Comparison of ENCODE assay signal across 14 cellular contexts in genomic region chr15:77584201-77584600, GRCh38. TPM values are rescaled to one million over a fixed set of nuclear protein-coding genes. Genes with fewer than 3 reads are reported as not detected.
A peak's percentile ranks its signal among the peaks of the same experiment; 100 is the strongest.
DNase-seq lines count a peak whose midpoint lies in the region; ATAC-seq and TF ChIP-seq lines count a peak whose summit lies in the region.
"Had no signal": no experiment of that assay in that cellular context is flagged by ENCODE, and none has a peak within 500 bp of the region (broad histone marks: within the 10 kb centered on the region; RNA-seq: fewer than 3 reads in every experiment).

No MANE protein-coding gene starts in this region.

- H3K27me3 Mint-ChIP-seq in activated CD8-positive, alpha-beta T cell treated with anti-CD3 and anti-CD28 coated beads, Interleukin-2, amount 10 ng/mL, durations not matched to agents 7 days and 5 days (ENCODE audit: low read depth): no peaks in the 10 kb centered on the region
- H3K27me3 Mint-ChIP-seq in activated CD8-positive, alpha-beta T cell treated with anti-CD3 and anti-CD28 coated beads for 36 hours: no peaks in the 10 kb centered on the region

- H3K27me3 ChIP-seq in Loucy (ENCODE audit: insufficient read depth, low read length, poor library complexity, severe bottlenecking): no peaks in the 10 kb centered on the region
- H3K27me3 ChIP-seq in osteoblast (ENCODE audit: insufficient read depth, low read length): peaks cover 5% of the 10 kb centered on the region
- peaks cover 39% of the 10 kb centered on the region for H3K27me3 ChIP-seq in foreskin keratinocyte
- H3K27me3 ChIP-seq: breast epithelium had no signal

- no peaks in the 10 kb centered on the region for H3K36me3 Mint-ChIP-seq in activated CD8-positive, alpha-beta T cell treated with anti-CD3 and anti-CD28 coated beads, Interleukin-2, amount 10 ng/mL, durations not matched to agents 7 days and 5 days (ENCODE audit: low read depth)
- no peaks in the 10 kb centered on the region for H3K36me3 Mint-ChIP-seq in activated CD8-positive, alpha-beta T cell treated with anti-CD3 and anti-CD28 coated beads for 36 hours (ENCODE audit: low read depth)

- H3K27ac Mint-ChIP-seq in activated CD8-positive, alpha-beta T cell treated with anti-CD3 and anti-CD28 coated beads, Interleukin-2, amount 10 ng/mL, durations not matched to agents 7 days and 5 days: no peak overlapping the region
- H3K27ac Mint-ChIP-seq in activated CD8-positive, alpha-beta T cell treated with anti-CD3 and anti-CD28 coated beads for 36 hours: no peak overlapping the region

- no peak overlapping the region for H3K27ac ChIP-seq in osteoblast (ENCODE audit: low read depth, low read length)
- no peak overlapping the region for H3K27ac ChIP-seq in foreskin keratinocyte
- H3K27ac ChIP-seq: breast epithelium had no signal

- H3K4me2 ChIP-seq in Loucy (ENCODE audit: low read depth, low read length, poor library complexity, severe bottlenecking) (no peak overlapping the region), osteoblast (ENCODE audit: insufficient read depth, low read length) (no peak overlapping the region)

- H3K4me1 Mint-ChIP-seq in activated CD8-positive, alpha-beta T cell treated with anti-CD3 and anti-CD28 coated beads, Interleukin-2, amount 10 ng/mL, durations not matched to agents 7 days and 5 days (ENCODE audit: low read depth): no peaks in the 10 kb centered on the region
- H3K4me1 Mint-ChIP-seq in activated CD8-positive, alpha-beta T cell treated with anti-CD3 and anti-CD28 coated beads for 36 hours (ENCODE audit: low read depth): no peaks in the 10 kb centered on the region

- intact Hi-C loops in activated CD8-positive, alpha-beta T cell treated with anti-CD3 and anti-CD28 coated beads for 36 hours (cut with micrococcal nuclease): no loop called here

- H3K79me2 ChIP-seq in Loucy (ENCODE audit: insufficient read depth, low read length) (no peaks in the 10 kb centered on the region), osteoblast (ENCODE audit: insufficient read depth, low read length) (no peaks in the 10 kb centered on the region)

- no peaks in the 10 kb centered on the region for H3K9me2 ChIP-seq in Loucy (replicated peaks; ENCODE audit: low read depth, low read length)

- H3F3A ChIP-seq in Loucy (ENCODE audit: low read depth): no peaks in the 10 kb centered on the region

- H3K4me1 ChIP-seq in Loucy (ENCODE audit: insufficient read depth, low read length, poor library complexity, severe bottlenecking): no peaks in the 10 kb centered on the region
- H3K4me1 ChIP-seq in osteoblast (ENCODE audit: insufficient read depth, low read length): no peaks in the 10 kb centered on the region
- H3K4me1 ChIP-seq in foreskin keratinocyte: no peaks in the 10 kb centered on the region
- H3K4me1 ChIP-seq: breast epithelium had no signal

- H3K4me3 ChIP-seq in Loucy (ENCODE audit: low read length, poor library complexity, severe bottlenecking) (no peak overlapping the region), astrocyte of the cerebellum (ENCODE audit: low read depth, low read length) (no peak overlapping the region), osteoblast (ENCODE audit: insufficient read depth, low read length) (no peak overlapping the region)
- H3K4me3 ChIP-seq: breast epithelium had no signal

- H2AFZ ChIP-seq in Loucy (ENCODE audit: low read length) (no peak overlapping the region), osteoblast (ENCODE audit: low read length) (no peak overlapping the region)

- in situ Hi-C loops in astrocyte of the cerebellum (cut with HindIII; ENCODE audit: low sequenced_read_pairs): no loop called here

- H3K36me3 ChIP-seq in Loucy (ENCODE audit: insufficient read depth, low read length) (no peaks in the 10 kb centered on the region), osteoblast (ENCODE audit: insufficient read depth, low read length) (no peaks in the 10 kb centered on the region)
- H3K36me3 ChIP-seq: breast epithelium had no signal

- H3K9me3 ChIP-seq in Loucy (ENCODE audit: insufficient read depth, low read depth, low read length): no peaks in the 10 kb centered on the region
- no peaks in the 10 kb centered on the region for H3K9me3 ChIP-seq in osteoblast (ENCODE audit: low read depth, low read length)
- H3K9me3 ChIP-seq: breast epithelium had no signal

- H3K9me3 Mint-ChIP-seq in activated CD8-positive, alpha-beta T cell treated with anti-CD3 and anti-CD28 coated beads, Interleukin-2, amount 10 ng/mL, durations not matched to agents 7 days and 5 days (ENCODE audit: insufficient read depth): no peaks in the 10 kb centered on the region
- no peaks in the 10 kb centered on the region for H3K9me3 Mint-ChIP-seq in activated CD8-positive, alpha-beta T cell treated with anti-CD3 and anti-CD28 coated beads for 36 hours

- peak; percentile 49 for ATAC-seq in activated CD8-positive, alpha-beta T cell treated with anti-CD3 and anti-CD28 coated beads, Interleukin-2, amount 10 ng/mL, durations not matched to agents 7 days and 5 days
- no peak for ATAC-seq in activated CD8-positive, alpha-beta T cell treated with anti-CD3 and anti-CD28 coated beads for 36 hours
- ATAC-seq in HG03025 (IDR thresholded peaks at IDR 0.05; ENCODE audit: low FRiP score, unreplicated experiment) (no peak), foreskin keratinocyte (no peak)

- DNase-seq in activated CD8-positive, alpha-beta T cell treated with anti-CD3 and anti-CD28 coated beads, Interleukin-2, amount 10 ng/mL, durations not matched to agents 7 days and 5 days: no peak
- DNase-seq in activated CD8-positive, alpha-beta T cell treated with anti-CD3 and anti-CD28 coated beads for 36 hours: no peak
- DNase-seq in astrocyte of the cerebellum (ENCODE audit: low read depth) (no peak), osteoblast (ENCODE audit: insufficient read length, low spot score, missing footprints) (peak; percentile 77), foreskin keratinocyte (no peak), occipital lobe (lab: John Stamatoyannopoulos, UW) (no peak)
- DNase-seq: AML-193; kidney glomerular epithelial cell; NCI-H1436 treated with DMSO at 0.1 percent for 48 hours; stimulated activated CD4-positive, alpha-beta T cell treated with anti-CD3 and anti-CD28 coated beads, Interleukin-1b, Interleukin-23, amount 100 ng/mL, for 48 hours; stimulated activated naive CD4-positive, alpha-beta T cell treated with Interleukin-2 at 50 U/mL for 16 hours had no signal

- no peak for TF ChIP-seq CTCF in activated CD8-positive, alpha-beta T cell treated with anti-CD3 and anti-CD28 coated beads for 36 hours (IDR thresholded peaks at IDR 0.05)
- TF ChIP-seq CTCF in Loucy (conservative IDR thresholded peaks at IDR 0.05; ENCODE audit: low read length) (peak; percentile 63), astrocyte of the cerebellum (IDR thresholded peaks at IDR 0.05; ENCODE audit: low read depth, low read length, missing control alignments) (peak; percentile 38), osteoblast (IDR thresholded peaks at IDR 0.05; ENCODE audit: extremely low read depth, low read depth, low read length) (no peak), foreskin keratinocyte (conservative IDR thresholded peaks at IDR 0.05) (no peak)

- CTCF ChIA-PET in activated CD8-positive, alpha-beta T cell treated with anti-CD3 and anti-CD28 coated beads, Interleukin-2, amount 10 ng/mL, durations not matched to agents 7 days and 5 days (lab: Charles Lee): no interaction called here
- CTCF ChIA-PET in activated CD8-positive, alpha-beta T cell treated with anti-CD3 and anti-CD28 coated beads for 36 hours (lab: Charles Lee): interaction anchor here (0.7 to 1.4 kb wide), 3 partner anchors 9 to 41 kb away, joined by 3 read pairs; no protein-coding TSS in a partner anchor

- H3K4me3 Mint-ChIP-seq in activated CD8-positive, alpha-beta T cell treated with anti-CD3 and anti-CD28 coated beads, Interleukin-2, amount 10 ng/mL, durations not matched to agents 7 days and 5 days: no peak overlapping the region
- no peak overlapping the region for H3K4me3 Mint-ChIP-seq in activated CD8-positive, alpha-beta T cell treated with anti-CD3 and anti-CD28 coated beads for 36 hours

- no peaks in the 10 kb centered on the region for H4K20me1 ChIP-seq in Loucy (ENCODE audit: insufficient read depth, low read length, poor library complexity, severe bottlenecking)
- no peaks in the 10 kb centered on the region for H4K20me1 ChIP-seq in osteoblast (ENCODE audit: insufficient read depth, low read length)

- POLR2A ChIA-PET in activated CD8-positive, alpha-beta T cell treated with anti-CD3 and anti-CD28 coated beads, Interleukin-2, amount 10 ng/mL, durations not matched to agents 7 days and 5 days (lab: Charles Lee): no interaction called here
- POLR2A ChIA-PET in activated CD8-positive, alpha-beta T cell treated with anti-CD3 and anti-CD28 coated beads for 36 hours (lab: Charles Lee): no interaction called here

- no peak overlapping the region for H3K9ac ChIP-seq in Loucy (ENCODE audit: low read depth, low read length, poor library complexity, severe bottlenecking)

RNA-seq across cellular contexts. Expression of gene LINGO1, which starts 48.5 kb away (rescaled TPM):
- not detected for total RNA-seq in activated CD8-positive, alpha-beta T cell treated with anti-CD3 and anti-CD28 coated beads, Interleukin-2, amount 10 ng/mL, durations not matched to agents 7 days and 5 days
- total RNA-seq in activated CD8-positive, alpha-beta T cell treated with anti-CD3 and anti-CD28 coated beads for 36 hours: not detected
- under 0.01 and 1.1 TPM in 2 replicates for total RNA-seq in osteoblast
- 0.07 TPM in 1 of 2 replicates, not detected in the other for total RNA-seq in foreskin keratinocyte
- 0.06 and 0.07 TPM in 2 replicates for polyA plus RNA-seq in foreskin keratinocyte
- 45.7 TPM for total RNA-seq in occipital lobe

Comparison
In these comparisons a context has a peak if more than half of its experiments do, and no peak if none do; other contexts are left out.
1. CTCF ChIP-seq: peak in Loucy (single experiment) and astrocyte of the cerebellum (single experiment); none in activated CD8-positive, alpha-beta T cell treated with anti-CD3 and anti-CD28 coated beads for 36 hours (single experiment), osteoblast (single experiment) and foreskin keratinocyte (single experiment).
2. RNA of gene LINGO1, which starts 48.5 kb away (total RNA-seq): 45.7 TPM in occipital lobe (single experiment); under 0.01 to 1.1 TPM in osteoblast, not detected in activated CD8-positive, alpha-beta T cell treated with anti-CD3 and anti-CD28 coated beads, Interleukin-2, amount 10 ng/mL, durations not matched to agents 7 days and 5 days, 0.07 TPM in foreskin keratinocyte and not detected in activated CD8-positive, alpha-beta T cell treated with anti-CD3 and anti-CD28 coated beads for 36 hours; every median in the first group is over 10 times any median in the second.